Comparison of ENCODE assay signal across 19 cellular contexts in genomic region chr7:100552532-100552931, GRCh38. TPM values are rescaled to one million over a fixed set of nuclear protein-coding genes. Genes with fewer than 3 reads are reported as not detected.
DNase-seq lines count a peak whose midpoint lies in the region; ATAC-seq and TF ChIP-seq lines count a peak whose summit lies in the region.
"Had no signal": no experiment of that assay in that cellular context is flagged by ENCODE, and none has a peak within 500 bp of the region (broad histone marks: within the 10 kb centered on the region; RNA-seq: fewer than 3 reads in every experiment).

No MANE protein-coding gene starts in this region.

- POLR2A ChIA-PET in CD8-positive, alpha-beta memory T cell (lab: Charles Lee) = no interaction called here
- POLR2A ChIA-PET in WTC11 (lab: Charles Lee) = no interaction called here

- H3K9me3 Mint-ChIP-seq in activated T-cell treated with anti-CD3 and anti-CD28 coated beads, Interleukin-2, amount 50 U/mL, for 72 hours = no peaks in the 10 kb centered on the region
- H3K9me3 Mint-ChIP-seq in CD8-positive, alpha-beta memory T cell = no peaks in the 10 kb centered on the region
- H3K9me3 Mint-ChIP-seq in WTC11 = no peaks in the 10 kb centered on the region
- no peaks in the 10 kb centered on the region for H3K9me3 Mint-ChIP-seq in endothelial cell (ENCODE audit: unreplicated experiment)
- H3K9me3 Mint-ChIP-seq: CD8-positive, alpha-beta T cell; GM23338 had no signal

- peaks cover 22% of the 10 kb centered on the region for H3K36me3 ChIP-seq in CD8-positive, alpha-beta memory T cell (ENCODE audit: insufficient read depth, low read length)

- no peak overlapping the region for H3K4me3 ChIP-seq in CD8-positive, alpha-beta memory T cell (ENCODE audit: low read length)
- H3K4me3 ChIP-seq: GM23338 had no signal

- DNase-seq in activated T-cell treated with anti-CD3 and anti-CD28 coated beads, Interleukin-2, amount 50 U/mL, for 72 hours = no peak
- no peak for DNase-seq in activated T-cell treated with anti-CD3 and anti-CD28 coated beads, Interleukin-2, amount 50 U/mL, for 48 hours
- no peak for DNase-seq in CD8-positive, alpha-beta memory T cell
- no peak for DNase-seq in WTC11 (ENCODE audit: low spot score)
- no peak for DNase-seq in endothelial cell (ENCODE audit: low spot score)
- DNase-seq in GF-D8 (lab: John Stamatoyannopoulos, UW) = no peak
- DNase-seq in NCI-H1417 treated with DMSO at 0.1 percent for 48 hours (lab: John Stamatoyannopoulos, UW) = no peak
- DNase-seq: ACHN; CD8-positive, alpha-beta T cell; DND-41; GDM1; KG1; NCI-H1092 treated with DMSO at 0.1 percent for 48 hours; NCI-H1694 treated with DMSO at 0.1 percent for 48 hours; NCI-H69; NK-92 treated with Interleukin-12 subunit alpha and Interleukin-12 subunit beta, amount 100 ng/mL, for 24 hours had no signal

- H3K27ac Mint-ChIP-seq in activated T-cell treated with anti-CD3 and anti-CD28 coated beads, Interleukin-2, amount 50 U/mL, for 72 hours = peak overlapping the region; percentile 11
- H3K27ac Mint-ChIP-seq in CD8-positive, alpha-beta memory T cell = peak overlapping the region; percentile 34 to 85 (median 66)
- H3K27ac Mint-ChIP-seq in WTC11 (peak overlapping the region; percentile 42; the same call in 1 of the 2 replicates), endothelial cell (ENCODE audit: unreplicated experiment) (no peak overlapping the region)
- H3K27ac Mint-ChIP-seq: CD8-positive, alpha-beta T cell; GM23338 had no signal

- CTCF ChIA-PET in CD8-positive, alpha-beta memory T cell (lab: Charles Lee) = interaction anchor here (1.2 to 16.7 kb wide), 4 partner anchors 11 to 140 kb away, joined by 3 to 174 read pairs (median 5); partner anchors contain the start of genes NYAP1 and TSC22D4
- CTCF ChIA-PET in WTC11 (lab: Charles Lee) = interaction anchor here (0.6 kb wide), 1 partner anchor 83 kb away, joined by 3 read pairs; no protein-coding TSS in a partner anchor

- TF ChIP-seq CTCF in WTC11 (IDR thresholded peaks at IDR 0.05) = no peak
- TF ChIP-seq CTCF in endothelial cell (IDR thresholded peaks at IDR 0.05; ENCODE audit: unreplicated experiment) = no peak

- H3K4me3 Mint-ChIP-seq in activated T-cell treated with anti-CD3 and anti-CD28 coated beads, Interleukin-2, amount 50 U/mL, for 72 hours = no peak overlapping the region
- peak overlapping the region in 1 of 7 donors; percentile 73 for H3K4me3 Mint-ChIP-seq in CD8-positive, alpha-beta memory T cell
- H3K4me3 Mint-ChIP-seq in WTC11 = no peak overlapping the region
- H3K4me3 Mint-ChIP-seq in endothelial cell (ENCODE audit: unreplicated experiment) = peak overlapping the region; percentile 47
- H3K4me3 Mint-ChIP-seq: CD8-positive, alpha-beta T cell; GM23338 had no signal

- no peaks in the 10 kb centered on the region for H3K27me3 Mint-ChIP-seq in activated T-cell treated with anti-CD3 and anti-CD28 coated beads, Interleukin-2, amount 50 U/mL, for 72 hours (ENCODE audit: low read depth)
- no peaks in the 10 kb centered on the region for H3K27me3 Mint-ChIP-seq in CD8-positive, alpha-beta memory T cell
- no peaks in the 10 kb centered on the region for H3K27me3 Mint-ChIP-seq in WTC11 (ENCODE audit: low read depth)
- no peaks in the 10 kb centered on the region for H3K27me3 Mint-ChIP-seq in endothelial cell (ENCODE audit: unreplicated experiment)

- H3K9me3 ChIP-seq in CD8-positive, alpha-beta memory T cell (ENCODE audit: low read length) = no peaks in the 10 kb centered on the region

- H3K27me3 ChIP-seq in CD8-positive, alpha-beta memory T cell (ENCODE audit: insufficient read depth, low read length, poor library complexity, severe bottlenecking) = no peaks in the 10 kb centered on the region

- peaks cover 31% of the 10 kb centered on the region for H3K4me1 ChIP-seq in CD8-positive, alpha-beta memory T cell (ENCODE audit: insufficient read depth, low read length)

- peaks cover 12 to 23% of the 10 kb centered on the region in 2 donors for H3K36me3 Mint-ChIP-seq in activated T-cell treated with anti-CD3 and anti-CD28 coated beads, Interleukin-2, amount 50 U/mL, for 72 hours (ENCODE audit: insufficient read depth in 2 of 2)
- peaks cover 12 to 64% (median 33%) of the 10 kb centered on the region in 3 donors for H3K36me3 Mint-ChIP-seq in CD8-positive, alpha-beta memory T cell
- H3K36me3 Mint-ChIP-seq in WTC11 (peaks cover 5% of the 10 kb centered on the region), endothelial cell (ENCODE audit: low read depth, unreplicated experiment) (peaks cover 34% of the 10 kb centered on the region)

- no peak overlapping the region for H3K27ac ChIP-seq in CD8-positive, alpha-beta memory T cell (ENCODE audit: low read depth, low read length)
- H3K27ac ChIP-seq: RWPE1 had no signal

- peaks cover 32% of the 10 kb centered on the region for H3K4me1 Mint-ChIP-seq in activated T-cell treated with anti-CD3 and anti-CD28 coated beads, Interleukin-2, amount 50 U/mL, for 72 hours (ENCODE audit: low read depth)
- peaks cover 35 to 37% (median 36%) of the 10 kb centered on the region in 3 donors for H3K4me1 Mint-ChIP-seq in CD8-positive, alpha-beta memory T cell
- peaks cover 3% of the 10 kb centered on the region; the same call in 1 of the 2 replicates for H3K4me1 Mint-ChIP-seq in WTC11
- H3K4me1 Mint-ChIP-seq in endothelial cell (ENCODE audit: unreplicated experiment) = peaks cover 25% of the 10 kb centered on the region

- no peak for ATAC-seq in activated T-cell treated with anti-CD3 and anti-CD28 coated beads, Interleukin-2, amount 50 U/mL, for 72 hours (replicated peaks in 1 of 2)
- ATAC-seq in WTC11 = no peak
- ATAC-seq: CD8-positive, alpha-beta T cell; GM23338 had no signal

TF ChIP-seq in WTC11, 78 proteins besides CTCF, POLR2A, EP300 and RAD21 (continues in another document):
- TF ChIP-seq GABPB1 (CRISPR knock-in tag; IDR thresholded peaks at IDR 0.05) = no peak
- no peak for TF ChIP-seq ZNF121 (CRISPR knock-in tag; IDR thresholded peaks at IDR 0.05)
- TF ChIP-seq HMGA2 (CRISPR knock-in tag; IDR thresholded peaks at IDR 0.05) = no peak
- no peak for TF ChIP-seq NFATC4 (CRISPR knock-in tag; IDR thresholded peaks at IDR 0.05)
- TF ChIP-seq JUN (CRISPR knock-in tag; IDR thresholded peaks at IDR 0.05) = no peak
- TF ChIP-seq ZNF138 (CRISPR knock-in tag; conservative IDR thresholded peaks at IDR 0.05) = no peak
- no peak for TF ChIP-seq ARID4B (CRISPR knock-in tag; IDR thresholded peaks at IDR 0.05; ENCODE audit: borderline replicate concordance)

RNA-seq across cellular contexts. Expression of gene AGFG2, which starts 13.5 kb away (rescaled TPM):
- total RNA-seq in activated T-cell treated with anti-CD3 and anti-CD28 coated beads, Interleukin-2, amount 50 U/mL, for 72 hours = 10 to 100 TPM; 35.5 to 53.7 TPM
- 10 to 100 TPM; 60.5 to 63.1 TPM for total RNA-seq in CD8-positive, alpha-beta memory T cell
- 36.2 TPM for polyA plus RNA-seq in CD8-positive, alpha-beta memory T cell
- total RNA-seq in WTC11 (2021) (6.4 to 7.4 TPM (median 7.4 TPM) in 3 replicates), endothelial cell (ENCODE audit: unreplicated experiment) (48.6 TPM)

RNA-seq across cellular contexts. Expression of gene SAP25, which starts 21.2 kb away (rescaled TPM):
- 10 to 100 TPM; 21.4 to 23.4 TPM for total RNA-seq in activated T-cell treated with anti-CD3 and anti-CD28 coated beads, Interleukin-2, amount 50 U/mL, for 72 hours
- 10 to 100 TPM; 13.9 to 14.3 TPM for total RNA-seq in CD8-positive, alpha-beta memory T cell
- polyA plus RNA-seq in CD8-positive, alpha-beta memory T cell = 0.56 TPM
- 9.3 to 11.7 TPM (median 9.7 TPM) in 3 replicates for total RNA-seq in WTC11 (2021)
- 2.6 TPM for total RNA-seq in endothelial cell (ENCODE audit: unreplicated experiment)
- total RNA-seq: M059J had no signal

RNA-seq across cellular contexts. Expression of gene LRCH4, which starts 33.4 kb away (rescaled TPM):
- 100 to 1,000 TPM; 144 to 154 TPM for total RNA-seq in activated T-cell treated with anti-CD3 and anti-CD28 coated beads, Interleukin-2, amount 50 U/mL, for 72 hours
- 100 to 1,000 TPM; 101 to 109 TPM for total RNA-seq in CD8-positive, alpha-beta memory T cell
- 153 TPM for polyA plus RNA-seq in CD8-positive, alpha-beta memory T cell
- total RNA-seq in WTC11 (2021) (52.0 to 59.6 TPM (median 56.7 TPM) in 3 replicates), endothelial cell (ENCODE audit: unreplicated experiment) (89.7 TPM)

RNA-seq across cellular contexts. Expression of gene FBXO24, which starts 33.6 kb away (rescaled TPM):
- 1 to 10 TPM; 2.1 to 3.6 TPM for total RNA-seq in activated T-cell treated with anti-CD3 and anti-CD28 coated beads, Interleukin-2, amount 50 U/mL, for 72 hours
- total RNA-seq in CD8-positive, alpha-beta memory T cell = under 1 TPM; 0.47 to 0.50 TPM
- not detected for polyA plus RNA-seq in CD8-positive, alpha-beta memory T cell
- total RNA-seq in WTC11 (2021) (0.70 to 1.3 TPM (median 0.94 TPM) in 3 replicates), endothelial cell (ENCODE audit: unreplicated experiment) (1.3 TPM)

RNA-seq across cellular contexts. Expression of gene PCOLCE, which starts 49.6 kb away (rescaled TPM):
- total RNA-seq in activated T-cell treated with anti-CD3 and anti-CD28 coated beads, Interleukin-2, amount 50 U/mL, for 72 hours = 10 to 100 TPM; 12.9 to 13.7 TPM
- 1 to 10 TPM; 6.8 TPM for total RNA-seq in CD8-positive, alpha-beta memory T cell
- polyA plus RNA-seq in CD8-positive, alpha-beta memory T cell = 1.6 TPM
- 53.5 to 74.8 TPM (median 70.4 TPM) in 3 replicates for total RNA-seq in WTC11 (2021)
- total RNA-seq in endothelial cell (ENCODE audit: unreplicated experiment) = 4.4 TPM
